Comparison of ENCODE assay signal across 25 cellular contexts in genomic region chr2:19031642-19032041, GRCh38.
DNase-seq lines count a peak whose midpoint lies in the region; ATAC-seq and TF ChIP-seq lines count a peak whose summit lies in the region.
"Had no signal": no experiment of that assay in that cellular context is flagged by ENCODE, and none has a peak within 500 bp of the region (broad histone marks: within the 10 kb centered on the region; RNA-seq: fewer than 3 reads in every experiment).

No MANE protein-coding gene starts in this region.

- no peaks in the 10 kb centered on the region for H3K79me1 ChIP-seq in IMR-90 (ENCODE audit: low read depth in 1 of 2, low read length in 2 of 2)

- no peaks in the 10 kb centered on the region for H3K36me3 Mint-ChIP-seq in endodermal cell (ENCODE audit: low read depth)
- H3K36me3 Mint-ChIP-seq in activated naive CD4-positive, alpha-beta T cell treated with anti-CD3 and anti-CD28 coated beads for 36 hours (ENCODE audit: low read depth), result no peaks in the 10 kb centered on the region
- H3K36me3 Mint-ChIP-seq: CD14-positive monocyte; CD8-positive, alpha-beta memory T cell had no signal

- H3K4me2 ChIP-seq in GM23248 (ENCODE audit: unreplicated experiment) (no peak overlapping the region), IMR-90 (ENCODE audit: low read depth, low read length) (no peak overlapping the region)

- TF ChIP-seq CTCF in IMR-90 (conservative IDR thresholded peaks at IDR 0.05; ENCODE audit: low read depth, low read length) (no peak), endodermal cell (conservative IDR thresholded peaks at IDR 0.05) (no peak), GM10266 (IDR thresholded peaks at IDR 0.05; ENCODE audit: control insufficient read depth, insufficient read depth, low read depth, missing control alignments) (no peak)

- peak overlapping the region; percentile 51; the same call in 1 of the 2 replicates for H4K5ac ChIP-seq in IMR-90 (ENCODE audit: low read depth, low read length)

- TF ChIP-seq POLR2A in IMR-90 (IDR thresholded peaks at IDR 0.05; ENCODE audit: low read depth, low read length), result no peak

- peak overlapping the region; percentile 24 for H3K27ac Mint-ChIP-seq in endodermal cell
- H3K27ac Mint-ChIP-seq in activated naive CD4-positive, alpha-beta T cell treated with anti-CD3 and anti-CD28 coated beads for 36 hours, result no peak overlapping the region
- H3K27ac Mint-ChIP-seq: B cell; CD14-positive monocyte; CD8-positive, alpha-beta memory T cell had no signal

- peak overlapping the region; percentile 84 for H3K4ac ChIP-seq in IMR-90 (ENCODE audit: low read depth, low read length)

- H3K27ac ChIP-seq in GM23248 (no peak overlapping the region), IMR-90 (ENCODE audit: insufficient read depth, low read length) (no peak overlapping the region; the same call in 1 of the 2 replicates), endodermal cell (ENCODE audit: low read depth, low read length) (no peak overlapping the region)
- H3K27ac ChIP-seq: RWPE1 had no signal

- H3K4me1 ChIP-seq in GM23248 (ENCODE audit: insufficient read depth) (peaks cover 17% of the 10 kb centered on the region; the same call in 1 of the 2 replicates), IMR-90 (ENCODE audit: control insufficient read depth, insufficient read depth, low read length) (peaks cover 7% of the 10 kb centered on the region), endodermal cell (ENCODE audit: control insufficient read depth, insufficient read depth, low read length) (no peaks in the 10 kb centered on the region)

- peak overlapping the region; percentile 31 to 69; a peak in 2 of 4 replicates for H4K8ac ChIP-seq in IMR-90 (ENCODE audit: low read depth in 2 of 2, low read length in 2 of 2)

- H3K4me3 Mint-ChIP-seq in endodermal cell, result no peak overlapping the region
- no peak overlapping the region for H3K4me3 Mint-ChIP-seq in activated naive CD4-positive, alpha-beta T cell treated with anti-CD3 and anti-CD28 coated beads for 36 hours
- H3K4me3 Mint-ChIP-seq: B cell; CD14-positive monocyte; CD8-positive, alpha-beta memory T cell had no signal

- no peaks in the 10 kb centered on the region for H3K79me2 ChIP-seq in GM23248 (ENCODE audit: insufficient read depth)

- peak overlapping the region; percentile 27 for H3K14ac ChIP-seq in IMR-90 (replicated peaks; ENCODE audit: low read depth, low read length)

- peak overlapping the region; percentile 74 for H2AK9ac ChIP-seq in IMR-90 (replicated peaks; ENCODE audit: low read depth, low read length, poor library complexity)

- 0 out of 2 replicates have a peak, but pooled peaks cover 7% of the 10 kb centered on the region for H3K9me2 ChIP-seq in GM23248 (ENCODE audit: insufficient read depth)

- H3K27me3 ChIP-seq in GM23248 (replicated peaks; ENCODE audit: insufficient read depth) (no peaks in the 10 kb centered on the region), IMR-90 (ENCODE audit: control insufficient read depth, insufficient read depth, low read length) (no peaks in the 10 kb centered on the region), endodermal cell (ENCODE audit: control insufficient read depth, insufficient read depth, low read length, poor library complexity, severe bottlenecking) (no peaks in the 10 kb centered on the region)
- H3K27me3 ChIP-seq: MG63 had no signal

- H2AK5ac ChIP-seq in IMR-90 (ENCODE audit: low read depth, low read length), result peak overlapping the region; percentile 93; the same call in 1 of the 2 replicates

- no peak overlapping the region for H3K9ac ChIP-seq in GM23248
- H3K9ac ChIP-seq in IMR-90 (ENCODE audit: low read depth, low read length), result no peak overlapping the region
- no peak overlapping the region for H3K9ac ChIP-seq in endodermal cell (ENCODE audit: extremely low read depth, low read length, poor library complexity, severe bottlenecking)

- no peaks in the 10 kb centered on the region for H3K9me3 ChIP-seq in GM23248 (ENCODE audit: low read depth)
- no peaks in the 10 kb centered on the region for H3K9me3 ChIP-seq in IMR-90 (ENCODE audit: control insufficient read depth, insufficient read depth, low read length)
- no peaks in the 10 kb centered on the region for H3K9me3 ChIP-seq in endodermal cell (ENCODE audit: control insufficient read depth, low read length)
- H3K9me3 ChIP-seq: MG63 had no signal

- H3K36me3 ChIP-seq in GM23248 (ENCODE audit: low read depth), result no peaks in the 10 kb centered on the region
- H3K36me3 ChIP-seq in IMR-90 (ENCODE audit: control insufficient read depth, insufficient read depth, low read length), result no peaks in the 10 kb centered on the region
- no peaks in the 10 kb centered on the region for H3K36me3 ChIP-seq in endodermal cell (ENCODE audit: control insufficient read depth, insufficient read depth, low read length)
- H3K36me3 ChIP-seq: MG63 had no signal

- H3K27me3 Mint-ChIP-seq in endodermal cell (ENCODE audit: insufficient read depth), result peaks cover 1% of the 10 kb centered on the region
- H3K27me3 Mint-ChIP-seq in activated naive CD4-positive, alpha-beta T cell treated with anti-CD3 and anti-CD28 coated beads for 36 hours (ENCODE audit: low read depth), result no peaks in the 10 kb centered on the region
- H3K27me3 Mint-ChIP-seq: B cell had no signal

- H3K4me3 ChIP-seq in GM23248 (no peak overlapping the region), IMR-90 (ENCODE audit: insufficient read depth, low read depth, low read length) (no peak overlapping the region), endodermal cell (ENCODE audit: low read length) (no peak overlapping the region)
- H3K4me3 ChIP-seq: K562, MG63 had no signal

- no peaks in the 10 kb centered on the region for H3K9me3 Mint-ChIP-seq in endodermal cell
- no peaks in the 10 kb centered on the region for H3K9me3 Mint-ChIP-seq in activated naive CD4-positive, alpha-beta T cell treated with anti-CD3 and anti-CD28 coated beads for 36 hours

- H2BK120ac ChIP-seq in IMR-90 (ENCODE audit: low read depth, low read length), result peak overlapping the region; percentile 81

- CTCF ChIA-PET in IMR-90 (lab: Yijun Ruan, JAX), result interaction anchor here (1.1 kb wide), 1 partner anchor 8 kb away, joined by 4 read pairs; no protein-coding TSS in a partner anchor
- CTCF ChIA-PET in activated naive CD4-positive, alpha-beta T cell treated with anti-CD3 and anti-CD28 coated beads for 36 hours (lab: Charles Lee), result no interaction called here

- dilution Hi-C loops in IMR-90 (cut with HindIII; ENCODE audit: low sequenced_read_pairs, unreplicated experiment), result no loop called here

- no peaks in the 10 kb centered on the region for H3F3A ChIP-seq in GM23248 (ENCODE audit: insufficient read depth)

- ATAC-seq in IMR-90 (ENCODE audit: low read depth), result peak; percentile 54
- ATAC-seq: HCT116, HepG2, K562 had no signal

- H3K23ac ChIP-seq in IMR-90 (ENCODE audit: low read depth, low read length), result peak overlapping the region; percentile 80; the same call in 1 of the 2 replicates

- H2AFZ ChIP-seq in GM23248 (peak overlapping the region; percentile 7; the same call in 1 of the 2 replicates), IMR-90 (replicated peaks; ENCODE audit: low read length, poor library complexity) (peak overlapping the region; percentile 75)

- 52 to 56% methylated on average over 1 of the region's 1 CpG for WGBS in GM23248 (ENCODE audit: low coverage in 1 of 2, low lambda C conversion rate in 2 of 2, missing lambda C conversion rate in 2 of 2), 2 experiments
- no CpG with 5 or more reads among the region's 1 CpG for WGBS in IMR-90 (ENCODE audit: extremely low coverage in 2 of 2, insufficient read length in 1 of 2), 2 experiments
- WGBS in endodermal cell (ENCODE audit: insufficient coverage in 1 of 2, insufficient read length in 1 of 2), 2 experiments, result 80 to 100% methylated on average over 1 of the region's 1 CpG

- in situ Hi-C loops in GM23248 (cut with MboI), result no loop called here
- in situ Hi-C loops in IMR-90 (cut with MboI; ENCODE audit: low sequenced_read_pairs), result no loop called here

- H3K18ac ChIP-seq in IMR-90 (ENCODE audit: low read depth, low read length), result no peak overlapping the region

- H3K4me1 Mint-ChIP-seq in endodermal cell, result no peaks in the 10 kb centered on the region
- H3K4me1 Mint-ChIP-seq in activated naive CD4-positive, alpha-beta T cell treated with anti-CD3 and anti-CD28 coated beads for 36 hours (ENCODE audit: low read depth), result no peaks in the 10 kb centered on the region
- H3K4me1 Mint-ChIP-seq: CD14-positive monocyte; CD8-positive, alpha-beta memory T cell had no signal

- H2BK20ac ChIP-seq in IMR-90 (ENCODE audit: low read depth, low read length), result peak overlapping the region; percentile 74

- no peak for TF ChIP-seq RAD21 in IMR-90 (IDR thresholded peaks at IDR 0.05; ENCODE audit: low read length)

- peaks cover 3% of the 10 kb centered on the region; the same call in 1 of the 2 replicates for H3K9me1 ChIP-seq in IMR-90 (ENCODE audit: insufficient read depth, low read length)

- DNase-seq in GM23248 (peak; percentile 32), IMR-90 (peak; percentile 52), endodermal cell (no peak), GM10266 (ENCODE audit: extremely low spot score) (no peak), globus pallidus (ENCODE audit: low spot score) (no peak), OCI-M2 (lab: John Stamatoyannopoulos, UW; ENCODE audit: unreplicated experiment) (no peak)
- DNase-seq in activated naive CD4-positive, alpha-beta T cell treated with anti-CD3 and anti-CD28 coated beads for 36 hours, result no peak
- DNase-seq: CD8-positive, alpha-beta memory T cell; DMS 273 treated with DMSO at 0.1 percent for 48 hours; DMS79; GOT3; Kasumi-1; MG63; NCI-H1105 treated with DMSO at 0.1 percent for 48 hours; NCI-H146; NCI-H1930; NCI-H526 treated with DMSO at 0.1 percent for 48 hours; SHP77; T-helper 1 cell had no signal

- BruUV-seq in IMR-90 (replicated peaks; lab: Mats Ljungman, UMichigan), result no TSS peak

- H4K91ac ChIP-seq in IMR-90 (ENCODE audit: insufficient read depth, low read depth, low read length), result peak overlapping the region; percentile 81

- peak overlapping the region; percentile 70 for H2BK5ac ChIP-seq in IMR-90 (ENCODE audit: low read depth, low read length, poor library complexity, severe bottlenecking)

- H4K20me1 ChIP-seq in GM23248 (ENCODE audit: insufficient read depth), result no peaks in the 10 kb centered on the region
- no peaks in the 10 kb centered on the region for H4K20me1 ChIP-seq in IMR-90 (ENCODE audit: insufficient read depth, low read length)

- H3K56ac ChIP-seq in IMR-90 (ENCODE audit: extremely low read depth, insufficient read depth, low read length), result no peak overlapping the region

- intact Hi-C loops in IMR-90 (cut with micrococcal nuclease), result no loop called here
- intact Hi-C loops in activated naive CD4-positive, alpha-beta T cell treated with anti-CD3 and anti-CD28 coated beads for 36 hours (cut with micrococcal nuclease), result no loop called here

- POLR2A ChIA-PET in IMR-90 (lab: Charles Lee; ENCODE audit: unreplicated experiment), result no interaction called here

- peak overlapping the region; percentile 97; the same call in 2 of the 3 replicates for H2BK15ac ChIP-seq in IMR-90 (ENCODE audit: low read depth, low read length)

TF ChIP-seq in IMR-90, 13 proteins besides CTCF, POLR2A, EP300 and RAD21 (continues in another document):
- TF ChIP-seq FOS (IDR thresholded peaks at IDR 0.05; ENCODE audit: low read depth, low read length) (no peak), SMC3 (IDR thresholded peaks at IDR 0.05; ENCODE audit: low read depth, low read length) (no peak), NFE2L2 (IDR thresholded peaks at IDR 0.05; ENCODE audit: low read depth, low read length) (no peak), MXI1 (IDR thresholded peaks at IDR 0.05; ENCODE audit: borderline replicate concordance, low read depth, low read length) (no peak)

Comparison
In these comparisons a context has a peak if more than half of its experiments do, and no peak if none do; other contexts are left out.
1. DNase-seq: peak in GM23248 (single experiment) and IMR-90 (single experiment); none in endodermal cell (single experiment), GM10266 (single experiment), globus pallidus (single experiment), activated naive CD4-positive, alpha-beta T cell treated with anti-CD3 and anti-CD28 coated beads for 36 hours (single experiment) and OCI-M2 (single experiment).